ENCODE assay signal across 12 cellular contexts in the genomic region with DNA sequence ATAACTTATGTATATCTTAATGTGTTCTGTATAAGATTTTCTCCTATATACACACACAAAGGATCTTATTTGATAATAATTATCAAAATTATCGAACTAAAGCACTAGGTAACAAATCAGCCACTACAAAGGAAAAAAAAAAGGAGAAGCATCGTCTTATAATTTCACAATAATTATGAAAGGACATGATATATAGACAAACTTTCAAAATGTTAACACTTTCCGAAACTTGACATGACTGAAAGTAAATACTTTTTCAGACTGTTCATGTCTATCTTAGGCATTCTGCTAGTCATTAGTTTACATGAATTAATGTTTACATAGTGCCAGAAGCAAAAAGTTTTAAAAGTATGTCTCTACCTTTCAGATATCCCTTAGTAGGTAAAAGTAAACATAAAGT. TPM values are rescaled to one million over a fixed set of nuclear protein-coding genes. Genes with fewer than 3 reads are reported as not detected.
DNase-seq lines count a peak whose midpoint lies in the region; ATAC-seq and TF ChIP-seq lines count a peak whose summit lies in the region.
"Had no signal": no experiment of that assay in that cellular context is flagged by ENCODE, and none has a peak within 500 bp of the region (broad histone marks: within the 10 kb centered on the region; RNA-seq: fewer than 3 reads in every experiment).

No MANE protein-coding gene starts in this region.

- peaks cover 16% of the 10 kb centered on the region for H3K4me1 Mint-ChIP-seq in memory B cell
- H3K4me1 Mint-ChIP-seq in naive thymus-derived CD8-positive, alpha-beta T cell = peaks cover 11 to 57% (median 34%) of the 10 kb centered on the region in 4 donors

- no peaks in the 10 kb centered on the region for H3K27me3 Mint-ChIP-seq in memory B cell
- peaks cover 0 to 3% (median 0%) of the 10 kb centered on the region in 5 donors for H3K27me3 Mint-ChIP-seq in naive thymus-derived CD8-positive, alpha-beta T cell

- no peak overlapping the region for H3K4me3 Mint-ChIP-seq in memory B cell
- peak overlapping the region in 2 of 10 donors; percentile 6 to 99 for H3K4me3 Mint-ChIP-seq in naive thymus-derived CD8-positive, alpha-beta T cell

- H3K9me3 Mint-ChIP-seq in activated naive CD4-positive, alpha-beta T cell treated with anti-CD3 and anti-CD28 coated beads, Interleukin-2, amount 50 U/mL, for 72 hours = no peaks in the 10 kb centered on the region
- H3K9me3 Mint-ChIP-seq in memory B cell = no peaks in the 10 kb centered on the region
- peaks cover 0 to 2% (median 0%) of the 10 kb centered on the region in 9 donors for H3K9me3 Mint-ChIP-seq in naive thymus-derived CD8-positive, alpha-beta T cell

- H3K27me3 ChIP-seq in right atrium auricular region = no peaks in the 10 kb centered on the region
- H3K27me3 ChIP-seq: BLaER1 treated with 17β-estradiol and CSF1 and Interleukin-3, amounts not matched to agents 10 nM and 100 nM had no signal

- H3K9me3 ChIP-seq in right atrium auricular region = no peaks in the 10 kb centered on the region
- H3K9me3 ChIP-seq: BLaER1 treated with 17β-estradiol and CSF1 and Interleukin-3, amounts not matched to agents 10 nM and 100 nM had no signal

- ATAC-seq in left cardiac atrium (no peak), memory B cell (ENCODE audit: low read depth) (no peak), SK-N-SH treated with all-trans-retinoic acid at 6 μM for 48 hours (no peak)
- no peak for ATAC-seq in activated naive CD4-positive, alpha-beta T cell treated with anti-CD3 and anti-CD28 coated beads, Interleukin-2, amount 50 U/mL, for 72 hours
- ATAC-seq in naive thymus-derived CD8-positive, alpha-beta T cell = no peak
- ATAC-seq in activated CD4-positive, CD25-positive, alpha-beta regulatory T cell treated with anti-CD3 and anti-CD28 coated beads, Interleukin-2, amount 50 U/mL, for 24 hours = no peak

- H3K36me3 ChIP-seq in right atrium auricular region = no peaks in the 10 kb centered on the region
- H3K36me3 ChIP-seq: BLaER1 treated with 17β-estradiol and CSF1 and Interleukin-3, amounts not matched to agents 10 nM and 100 nM had no signal

- TF ChIP-seq CTCF in right atrium auricular region (IDR thresholded peaks at IDR 0.05) = no peak

- H3K4me3 ChIP-seq in right atrium auricular region = no peak overlapping the region

- peaks cover 0 to 27% of the 10 kb centered on the region in 2 donors for H3K4me1 ChIP-seq in right atrium auricular region

- intact Hi-C loops in left cardiac atrium (cut with DNase I) = loop anchor here in 1 of 2 donors (5.0 kb wide), 1 partner anchor 62 kb away; no protein-coding TSS in a partner anchor

- peaks cover 0 to 11% of the 10 kb centered on the region in 2 donors for H3K36me3 Mint-ChIP-seq in activated naive CD4-positive, alpha-beta T cell treated with anti-CD3 and anti-CD28 coated beads, Interleukin-2, amount 50 U/mL, for 72 hours
- no peaks in the 10 kb centered on the region for H3K36me3 Mint-ChIP-seq in memory B cell
- no peaks in the 10 kb centered on the region for H3K36me3 Mint-ChIP-seq in naive thymus-derived CD8-positive, alpha-beta T cell

- POLR2A ChIA-PET in naive thymus-derived CD8-positive, alpha-beta T cell (lab: Charles Lee) = interaction anchor here (4.1 to 8.0 kb wide), 2 partner anchors 8 to 60 kb away, joined by 58 to 76 read pairs; partner anchors contain the start of gene NR4A2

- H3K27ac Mint-ChIP-seq in activated naive CD4-positive, alpha-beta T cell treated with anti-CD3 and anti-CD28 coated beads, Interleukin-2, amount 50 U/mL, for 72 hours = peak overlapping the region; percentile 81 to 99
- H3K27ac Mint-ChIP-seq in memory B cell = peak overlapping the region; percentile 55
- peak overlapping the region in 3 of 10 donors; percentile 3 to 91 (median 65) for H3K27ac Mint-ChIP-seq in naive thymus-derived CD8-positive, alpha-beta T cell

- H3K27ac ChIP-seq in right atrium auricular region = peak overlapping the region; percentile 11
- H3K27ac ChIP-seq: BLaER1 treated with 17β-estradiol and CSF1 and Interleukin-3, amounts not matched to agents 10 nM and 100 nM had no signal

- DNase-seq in right atrium auricular region (ENCODE audit: low spot score) (no peak), left cardiac atrium (no peak), memory B cell (ENCODE audit: low spot score in 2 of 2) (no peak), medulla oblongata (ENCODE audit: extremely low spot score) (no peak)
- DNase-seq in activated naive CD4-positive, alpha-beta T cell treated with anti-CD3 and anti-CD28 coated beads, Interleukin-2, amount 50 U/mL, for 72 hours (ENCODE audit: low spot score in 2 of 2) = no peak
- DNase-seq in naive thymus-derived CD8-positive, alpha-beta T cell = no peak
- DNase-seq: NK-92 treated with Interleukin-12 subunit alpha and Interleukin-12 subunit beta, amount 100 ng/mL, for 24 hours; T1000; trophoblast cell had no signal

TF ChIP-seq in SK-N-SH treated with all-trans-retinoic acid at 6 μM for 48 hours, 23 proteins besides CTCF, POLR2A, EP300 and RAD21:
- TF ChIP-seq PPARA (CRISPR knock-in tag; IDR thresholded peaks at IDR 0.05; ENCODE audit: borderline replicate concordance) = no peak
- TF ChIP-seq, protein P1, sequence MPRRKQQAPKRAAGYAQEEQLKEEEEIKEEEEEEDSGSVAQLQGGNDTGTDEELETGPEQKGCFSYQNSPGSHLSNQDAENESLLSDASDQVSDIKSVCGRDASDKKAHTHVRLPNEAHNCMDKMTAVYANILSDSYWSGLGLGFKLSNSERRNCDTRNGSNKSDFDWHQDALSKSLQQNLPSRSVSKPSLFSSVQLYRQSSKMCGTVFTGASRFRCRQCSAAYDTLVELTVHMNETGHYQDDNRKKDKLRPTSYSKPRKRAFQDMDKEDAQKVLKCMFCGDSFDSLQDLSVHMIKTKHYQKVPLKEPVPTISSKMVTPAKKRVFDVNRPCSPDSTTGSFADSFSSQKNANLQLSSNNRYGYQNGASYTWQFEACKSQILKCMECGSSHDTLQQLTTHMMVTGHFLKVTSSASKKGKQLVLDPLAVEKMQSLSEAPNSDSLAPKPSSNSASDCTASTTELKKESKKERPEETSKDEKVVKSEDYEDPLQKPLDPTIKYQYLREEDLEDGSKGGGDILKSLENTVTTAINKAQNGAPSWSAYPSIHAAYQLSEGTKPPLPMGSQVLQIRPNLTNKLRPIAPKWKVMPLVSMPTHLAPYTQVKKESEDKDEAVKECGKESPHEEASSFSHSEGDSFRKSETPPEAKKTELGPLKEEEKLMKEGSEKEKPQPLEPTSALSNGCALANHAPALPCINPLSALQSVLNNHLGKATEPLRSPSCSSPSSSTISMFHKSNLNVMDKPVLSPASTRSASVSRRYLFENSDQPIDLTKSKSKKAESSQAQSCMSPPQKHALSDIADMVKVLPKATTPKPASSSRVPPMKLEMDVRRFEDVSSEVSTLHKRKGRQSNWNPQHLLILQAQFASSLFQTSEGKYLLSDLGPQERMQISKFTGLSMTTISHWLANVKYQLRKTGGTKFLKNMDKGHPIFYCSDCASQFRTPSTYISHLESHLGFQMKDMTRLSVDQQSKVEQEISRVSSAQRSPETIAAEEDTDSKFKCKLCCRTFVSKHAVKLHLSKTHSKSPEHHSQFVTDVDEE (CRISPR knock-in tag; IDR thresholded peaks at IDR 0.05) = no peak
- TF ChIP-seq, protein P2, sequence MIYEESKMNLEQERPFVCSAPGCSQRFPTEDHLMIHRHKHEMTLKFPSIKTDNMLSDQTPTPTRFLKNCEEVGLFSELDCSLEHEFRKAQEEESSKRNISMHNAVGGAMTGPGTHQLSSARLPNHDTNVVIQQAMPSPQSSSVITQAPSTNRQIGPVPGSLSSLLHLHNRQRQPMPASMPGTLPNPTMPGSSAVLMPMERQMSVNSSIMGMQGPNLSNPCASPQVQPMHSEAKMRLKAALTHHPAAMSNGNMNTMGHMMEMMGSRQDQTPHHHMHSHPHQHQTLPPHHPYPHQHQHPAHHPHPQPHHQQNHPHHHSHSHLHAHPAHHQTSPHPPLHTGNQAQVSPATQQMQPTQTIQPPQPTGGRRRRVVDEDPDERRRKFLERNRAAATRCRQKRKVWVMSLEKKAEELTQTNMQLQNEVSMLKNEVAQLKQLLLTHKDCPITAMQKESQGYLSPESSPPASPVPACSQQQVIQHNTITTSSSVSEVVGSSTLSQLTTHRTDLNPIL (CRISPR knock-in tag; IDR thresholded peaks at IDR 0.05; ENCODE audit: low read depth) = no peak
- no peak for TF ChIP-seq ESRRG (CRISPR knock-in tag; IDR thresholded peaks at IDR 0.05)
- no peak for TF ChIP-seq ZC3H10 (CRISPR knock-in tag; IDR thresholded peaks at IDR 0.05)
- TF ChIP-seq ZFP30 (CRISPR knock-in tag; IDR thresholded peaks at IDR 0.05) = no peak
- no peak for TF ChIP-seq ZNF8 (CRISPR knock-in tag; IDR thresholded peaks at IDR 0.05)
- TF ChIP-seq TOX (CRISPR knock-in tag; IDR thresholded peaks at IDR 0.05; ENCODE audit: borderline replicate concordance) = no peak
- no peak for TF ChIP-seq ARNTL (CRISPR knock-in tag; IDR thresholded peaks at IDR 0.05; ENCODE audit: borderline replicate concordance, low read depth)

RNA-seq across cellular contexts. Expression of gene NR4A2, which starts 7.3 kb away (rescaled TPM):
- total RNA-seq in right atrium auricular region = 1 to 10 TPM; 3.7 to 8.9 TPM
- total RNA-seq in left cardiac atrium = 1 to 10 TPM; 2.4 to 9.2 TPM
- total RNA-seq in activated naive CD4-positive, alpha-beta T cell treated with anti-CD3 and anti-CD28 coated beads, Interleukin-2, amount 50 U/mL, for 72 hours = 100 to 1,000 TPM in 1 of 2 donors, 1 to 10 TPM in 1; 9.7 to 134 TPM
- 1 to 10 TPM; 1.8 to 2.8 TPM for total RNA-seq in naive thymus-derived CD8-positive, alpha-beta T cell
- polyA plus RNA-seq in naive thymus-derived CD8-positive, alpha-beta T cell = 10 to 100 TPM in 2 of 3 donors, 1 to 10 TPM in 1; 4.8 to 20.1 (median 11.4) TPM
